ENCODE assay signal across 23 cellular contexts in genomic region chr12:93857917-93858513, GRCh38.
DNase-seq lines count a peak whose midpoint lies in the region; ATAC-seq and TF ChIP-seq lines count a peak whose summit lies in the region.
"Had no signal": no experiment of that assay in that cellular context is flagged by ENCODE, and none has a peak within 500 bp of the region (broad histone marks: within the 10 kb centered on the region; RNA-seq: fewer than 3 reads in every experiment).

No MANE protein-coding gene starts in this region.

- no peak overlapping the region for H3K4me3 ChIP-seq in cardiac muscle cell
- H3K4me3 ChIP-seq in neuronal stem cell (ENCODE audit: low read length in 2 of 2): no peak overlapping the region
- H3K4me3 ChIP-seq in sigmoid colon: no peak overlapping the region
- H3K4me3 ChIP-seq: dorsolateral prefrontal cortex, smooth muscle cell, tibial nerve had no signal

- no peaks in the 10 kb centered on the region for H3K36me3 ChIP-seq in cardiac muscle cell
- H3K36me3 ChIP-seq in neuronal stem cell (replicated peaks in 1 of 2; ENCODE audit: control insufficient read depth in 2 of 2, insufficient read depth in 2 of 2, low read length in 2 of 2): no peaks in the 10 kb centered on the region
- no peaks in the 10 kb centered on the region for H3K36me3 ChIP-seq in sigmoid colon

- WGBS in neuronal stem cell (ENCODE audit: extremely low coverage in 2 of 2, insufficient read length in 2 of 2, insufficient replicate concordance in 1 of 2), 2 donors: no CpG with 5 or more reads among the region's 2 CpGs
- 98% methylated on average over 2 of the region's 2 CpGs for WGBS in sigmoid colon, 2 donors

- TF ChIP-seq EP300 in sigmoid colon (IDR thresholded peaks at IDR 0.05): no peak

- H3K9me3 ChIP-seq in cardiac muscle cell (ENCODE audit: low read depth): no peaks in the 10 kb centered on the region
- no peaks in the 10 kb centered on the region for H3K9me3 ChIP-seq in neuronal stem cell (replicated peaks in 1 of 2; ENCODE audit: control insufficient read depth in 2 of 2, insufficient read depth in 1 of 2, low read depth in 1 of 2, low read length in 2 of 2)
- H3K9me3 ChIP-seq in sigmoid colon: no peaks in the 10 kb centered on the region
- H3K9me3 ChIP-seq: tibial nerve had no signal

- H3K23ac ChIP-seq in neuronal stem cell (ENCODE audit: low read depth, low read length, poor library complexity): no peak overlapping the region

- H3K27ac ChIP-seq in cardiac muscle cell (peak overlapping the region; percentile 80), neuronal stem cell (replicated peaks; ENCODE audit: low read length) (no peak overlapping the region), sigmoid colon (peak overlapping the region in 2 of 4 donors; percentile 6 to 27)
- H3K27ac ChIP-seq: dorsolateral prefrontal cortex had no signal

- intact Hi-C loops in sigmoid colon (cut with DNase I): no loop called here

- H3K4me2 ChIP-seq in neuronal stem cell (ENCODE audit: insufficient read depth, low read length, poor library complexity, severe bottlenecking): no peak overlapping the region
- H3K4me2 ChIP-seq: smooth muscle cell had no signal

- H3K9ac ChIP-seq in neuronal stem cell (ENCODE audit: low read depth, low read length, poor library complexity): no peak overlapping the region

- H3K4me1 ChIP-seq in cardiac muscle cell (ENCODE audit: low read depth): peaks cover 39% of the 10 kb centered on the region
- H3K4me1 ChIP-seq in neuronal stem cell (ENCODE audit: control insufficient read depth in 2 of 2, insufficient read depth in 1 of 2, low read depth in 1 of 2, low read length in 2 of 2): peaks cover 2 to 15% of the 10 kb centered on the region in 2 donors
- H3K4me1 ChIP-seq in sigmoid colon: peaks cover 0 to 16% (median 11%) of the 10 kb centered on the region in 4 donors

- TF ChIP-seq CTCF in cardiac muscle cell (IDR thresholded peaks at IDR 0.05; ENCODE audit: low read depth, low read length) (no peak), sigmoid colon (IDR thresholded peaks at IDR 0.05) (no peak)

- H3K79me1 ChIP-seq in neuronal stem cell (ENCODE audit: low read depth, low read length): no peaks in the 10 kb centered on the region

- peak overlapping the region; percentile 55 for H2AFZ ChIP-seq in neuronal stem cell (ENCODE audit: low read length)

- no peak overlapping the region for H2BK15ac ChIP-seq in neuronal stem cell (ENCODE audit: low read length)

- no peak overlapping the region for H4K91ac ChIP-seq in neuronal stem cell (ENCODE audit: low read depth, low read length, poor library complexity)

- no peak overlapping the region for H3K4ac ChIP-seq in neuronal stem cell (ENCODE audit: low read length)

- H3K27me3 ChIP-seq in cardiac muscle cell (no peaks in the 10 kb centered on the region), neuronal stem cell (ENCODE audit: control insufficient read depth in 3 of 3, insufficient read depth in 3 of 3, low read depth in 1 of 3, low read length in 3 of 3) (no peaks in the 10 kb centered on the region), sigmoid colon (no peaks in the 10 kb centered on the region)
- H3K27me3 ChIP-seq: dorsolateral prefrontal cortex, tibial nerve had no signal

- H2BK120ac ChIP-seq in neuronal stem cell (ENCODE audit: low read depth, low read length): no peak overlapping the region

- DNase-seq in NCI-H146 (lab: John Stamatoyannopoulos, UW) (peak; percentile 78), NCI-H748 (lab: John Stamatoyannopoulos, UW; ENCODE audit: unreplicated experiment) (peak; percentile 79), cardiac muscle cell (ENCODE audit: low read depth in 1 of 2, low spot score in 1 of 2) (peak; percentile 45 to 72), neuronal stem cell (ENCODE audit: low spot score) (no peak), GM19238 (ENCODE audit: insufficient read length, low spot score) (no peak), sigmoid colon (no peak)
- DNase-seq in stimulated activated naive CD8-positive, alpha-beta T cell treated with anti-CD3 and anti-CD28 coated beads, Interleukin-15, Interleukin-2, amounts not matched to agents 100 U/mL and 50 U/mL, for 24 hours: no peak
- DNase-seq: activated CD4-positive, alpha-beta T cell treated with anti-CD3 and anti-CD28 coated beads, Interleukin-2, amount 10 ng/mL, durations not matched to agents 7 days and 5 days; activated CD8-positive, alpha-beta memory T cell treated with anti-CD3 and anti-CD28 coated beads, Interleukin-2, amount 50 U/mL, for 48 hours; activated effector memory CD4-positive, alpha-beta T cell treated with Interleukin-2 at 50 U/mL for 16 hours; caudate nucleus; CD4-positive, alpha-beta memory T cell; DMS79; dorsolateral prefrontal cortex; kidney glomerular epithelial cell; naive thymus-derived CD8-positive, alpha-beta T cell; posterior cingulate gyrus; SHP77 treated with DMSO at 0.1 percent for 48 hours; stimulated activated CD4-positive, alpha-beta T cell treated with anti-CD3 and anti-CD28 coated beads, Interleukin-2, amount 100 ng/mL, for 48 hours; stimulated activated naive CD4-positive, alpha-beta T cell treated with Interleukin-2 at 50 U/mL for 16 hours had no signal

- H3K18ac ChIP-seq in neuronal stem cell (ENCODE audit: low read length): no peak overlapping the region

- no peak overlapping the region for H3K14ac ChIP-seq in neuronal stem cell (ENCODE audit: low read length)

- TF ChIP-seq POLR2A in sigmoid colon (IDR thresholded peaks at IDR 0.05): no peak

- no peak overlapping the region for H2AK5ac ChIP-seq in neuronal stem cell (ENCODE audit: low read depth, low read length)

- H2BK5ac ChIP-seq in neuronal stem cell (ENCODE audit: low read length): no peak overlapping the region

- H2BK12ac ChIP-seq in neuronal stem cell (ENCODE audit: low read length): no peak overlapping the region

- ATAC-seq in HG03135 (IDR thresholded peaks at IDR 0.05; ENCODE audit: unreplicated experiment): no peak
- ATAC-seq in stimulated activated naive CD8-positive, alpha-beta T cell treated with anti-CD3 and anti-CD28 coated beads, Interleukin-15, Interleukin-2, amounts not matched to agents 100 U/mL and 50 U/mL, for 24 hours: no peak
- ATAC-seq: naive thymus-derived CD8-positive, alpha-beta T cell had no signal

- H4K8ac ChIP-seq in neuronal stem cell (ENCODE audit: low read depth, low read length): no peak overlapping the region

Comparison
In these comparisons a context has a peak if more than half of its experiments do, and no peak if none do; other contexts are left out.
1. DNase-seq: peak in NCI-H146 (single experiment), NCI-H748 (single experiment) and cardiac muscle cell (2 of 2); none in neuronal stem cell (single experiment), GM19238 (single experiment), sigmoid colon (single experiment) and stimulated activated naive CD8-positive, alpha-beta T cell treated with anti-CD3 and anti-CD28 coated beads, Interleukin-15, Interleukin-2, amounts not matched to agents 100 U/mL and 50 U/mL, for 24 hours (single experiment).